ENCODE assay signal across 8 cellular contexts in the genomic region with DNA sequence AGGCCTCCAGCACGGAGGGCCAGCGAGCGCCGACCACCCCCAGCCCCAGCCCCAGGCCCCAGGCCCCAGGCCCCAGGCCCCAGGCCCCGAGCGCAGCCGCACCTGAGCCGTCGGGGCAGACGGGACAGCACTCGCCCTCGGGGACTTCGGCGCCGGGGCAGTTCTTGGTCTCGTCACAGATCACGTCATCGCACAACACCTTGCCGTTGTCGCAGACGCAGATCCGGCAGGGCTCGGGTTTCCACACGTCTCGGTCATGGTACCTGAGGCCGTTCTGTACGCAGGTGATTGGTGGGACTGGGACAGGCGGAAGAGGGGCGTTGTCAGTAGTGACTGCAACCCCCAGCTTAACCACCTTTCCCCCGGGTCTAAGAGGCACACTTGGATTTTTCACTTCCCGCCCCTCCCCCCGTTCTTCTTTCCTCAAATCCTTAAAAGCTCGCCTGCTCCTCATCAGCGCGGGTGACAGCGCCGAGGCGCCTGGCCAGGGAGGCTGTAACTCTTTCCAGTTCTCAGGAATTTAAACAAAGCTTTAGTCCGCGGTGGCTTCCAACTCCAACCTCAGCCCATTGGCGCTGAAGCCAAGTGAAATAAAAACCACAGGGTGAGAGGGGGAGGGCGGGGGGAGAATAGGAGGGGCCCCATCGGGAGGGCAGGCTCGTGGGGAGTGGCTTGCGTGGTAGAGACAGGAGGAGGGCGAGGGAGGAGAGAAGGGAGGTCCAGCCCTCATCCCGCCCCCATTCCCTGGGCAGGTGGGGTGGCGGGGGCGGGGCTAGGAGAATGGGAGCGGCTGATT. TPM values are rescaled to one million over a fixed set of nuclear protein-coding genes. Genes with fewer than 3 reads are reported as not detected.
DNase-seq lines count a peak whose midpoint lies in the region; ATAC-seq, FAIRE-seq and TF ChIP-seq lines count a peak whose summit lies in the region.

No MANE protein-coding gene starts in this region.

- H3K9ac ChIP-seq in H1 (replicated peaks in 1 of 4; ENCODE audit: extremely low read depth in 1 of 4, low read depth in 3 of 4, low read length in 3 of 4) (peak overlapping the region in 2 of 4 experiments; percentile 6 to 29; a peak in 1 of 7 replicates), mesendoderm (ENCODE audit: low read length) (peak overlapping the region; percentile 35)

- H2AK5ac ChIP-seq in H1 (ENCODE audit: low read depth, low read length) (no peak overlapping the region), mesendoderm (ENCODE audit: low read length) (no peak overlapping the region)

- H2BK15ac ChIP-seq in H1 (ENCODE audit: low read length) (no peak overlapping the region), mesendoderm (replicated peaks; ENCODE audit: low read depth) (no peak overlapping the region)

- no peak overlapping the region for H2BK120ac ChIP-seq in H1 (replicated peaks; ENCODE audit: low read depth, low read length)
- H2BK120ac ChIP-seq in mesendoderm (ENCODE audit: low read depth, low read length), result no peak overlapping the region

- H4K5ac ChIP-seq in H1 (ENCODE audit: insufficient read length, low read depth, low read length) (no peak overlapping the region), mesendoderm (ENCODE audit: low read length) (no peak overlapping the region)

- 5% methylated on average over 32 of the region's 50 CpGs; no CpG with 5 or more reads in 1 of the 2 experiments for WGBS in H1 (ENCODE audit: extremely low coverage in 1 of 2, insufficient coverage in 1 of 2, insufficient read length in 1 of 2, insufficient replicate concordance in 2 of 2, low coverage in 1 of 2, low lambda C conversion rate in 2 of 2, missing lambda C conversion rate in 1 of 2), 2 experiments
- no CpG with 5 or more reads among the region's 50 CpGs for WGBS in mesendoderm (ENCODE audit: extremely low coverage, insufficient coverage, low lambda C conversion rate)

- no peaks in the 10 kb centered on the region for H3K9me3 Mint-ChIP-seq in activated CD8-positive, alpha-beta T cell treated with anti-CD3 and anti-CD28 coated beads, Interleukin-2, amount 10 ng/mL, durations not matched to agents 7 days and 5 days (ENCODE audit: insufficient read depth)

- H3K4me2 ChIP-seq in DOHH2 (ENCODE audit: low read length), result peak overlapping the region; percentile 77
- H3K4me2 ChIP-seq in H1 (ENCODE audit: insufficient read depth in 1 of 2, low read depth in 2 of 2, low read length in 2 of 2), result peak overlapping the region; percentile 64 to 88
- peak overlapping the region; percentile 72 for H3K4me2 ChIP-seq in mesendoderm (ENCODE audit: low read length)

- peaks cover 16% of the 10 kb centered on the region for H3K4me1 ChIP-seq in DOHH2 (ENCODE audit: control insufficient read depth, low read length)
- peaks cover 0 to 5% (median 1%) of the 10 kb centered on the region in 4 experiments; a peak in 4 of 7 replicates for H3K4me1 ChIP-seq in H1 (replicated peaks in 1 of 4; ENCODE audit: control insufficient read depth in 3 of 4, insufficient read depth in 4 of 4, low read length in 3 of 4)
- H3K4me1 ChIP-seq in mesendoderm (ENCODE audit: control insufficient read depth, low read depth, low read length), result no peaks in the 10 kb centered on the region

- TF ChIP-seq EP300 in H1 (IDR thresholded peaks at IDR 0.05; ENCODE audit: borderline replicate concordance in 1 of 2, low read depth in 2 of 2, low read length in 2 of 2), result no peak

- H3K27ac ChIP-seq in DOHH2 (ENCODE audit: low read depth, low read length), result no peak overlapping the region
- no peak overlapping the region for H3K27ac ChIP-seq in H1 (ENCODE audit: low read depth, low read length)
- no peak overlapping the region for H3K27ac ChIP-seq in mesendoderm (ENCODE audit: low read depth, low read length)

- peak overlapping the region; percentile 70 for H3K4me3 Mint-ChIP-seq in activated CD8-positive, alpha-beta T cell treated with anti-CD3 and anti-CD28 coated beads, Interleukin-2, amount 10 ng/mL, durations not matched to agents 7 days and 5 days

- no peaks in the 10 kb centered on the region for H3K36me3 ChIP-seq in DOHH2 (ENCODE audit: control insufficient read depth, low read length)
- peaks cover 10 to 35% (median 20%) of the 10 kb centered on the region in 4 experiments for H3K36me3 ChIP-seq in H1 (ENCODE audit: control insufficient read depth in 2 of 4, insufficient read depth in 4 of 4, low read length in 3 of 4)
- no peaks in the 10 kb centered on the region for H3K36me3 ChIP-seq in mesendoderm (ENCODE audit: control insufficient read depth, insufficient read depth, low read length)

- ATAC-seq in HG02885 (IDR thresholded peaks at IDR 0.05; ENCODE audit: poor library complexity, unreplicated experiment) (peak; percentile 41), HG02678 (IDR thresholded peaks at IDR 0.05; ENCODE audit: unreplicated experiment) (no peak)
- peak; percentile 73 for ATAC-seq in activated CD8-positive, alpha-beta T cell treated with anti-CD3 and anti-CD28 coated beads, Interleukin-2, amount 10 ng/mL, durations not matched to agents 7 days and 5 days

- H3K79me2 ChIP-seq in DOHH2 (ENCODE audit: control insufficient read depth, low read length), result no peaks in the 10 kb centered on the region
- no peaks in the 10 kb centered on the region for H3K79me2 ChIP-seq in H1 (ENCODE audit: control insufficient read depth in 1 of 2, insufficient read depth in 2 of 2, low read length in 2 of 2)
- H3K79me2 ChIP-seq in mesendoderm (ENCODE audit: control insufficient read depth, insufficient read depth, low read length), result no peaks in the 10 kb centered on the region

- TF ChIP-seq CTCF in DOHH2 (IDR thresholded peaks at IDR 0.05; ENCODE audit: low read depth, low read length, poor library complexity, severe bottlenecking) (no peak), H1 (IDR thresholded peaks at IDR 0.05; ENCODE audit: control extremely low read depth in 1 of 3, insufficient read depth in 1 of 3, low read depth in 1 of 3, low read length in 3 of 3) (no peak)

- CTCF ChIA-PET in activated CD8-positive, alpha-beta T cell treated with anti-CD3 and anti-CD28 coated beads, Interleukin-2, amount 10 ng/mL, durations not matched to agents 7 days and 5 days (lab: Charles Lee), result interaction anchor here (0.6 to 6.0 kb wide), 51 partner anchors 10 to 280 kb away, joined by 3 to 191 read pairs (median 5); partner anchors contain the start of genes LRRC59, PDK2, SAMD14 and TMEM92
- CTCF ChIA-PET in H1 (lab: Charles Lee; ENCODE audit: partially characterized antibody), result interaction anchor here (0.6 to 24.4 kb wide), 45 partner anchors 9 to 996 kb away, joined by 3 to 1349 read pairs (median 4); partner anchors contain the start of genes LRRC59, SGCA and TMEM92

- H3K27ac Mint-ChIP-seq in activated CD8-positive, alpha-beta T cell treated with anti-CD3 and anti-CD28 coated beads, Interleukin-2, amount 10 ng/mL, durations not matched to agents 7 days and 5 days, result no peak overlapping the region

- TF ChIP-seq POLR2A in H1 (IDR thresholded peaks at IDR 0.05; ENCODE audit: control extremely low read depth in 1 of 2, low read depth in 2 of 2, low read length in 2 of 2), result 0 out of 3 replicates have a peak, but pooled peaks of 1 of the 2 experiments have one; percentile 31

- H2BK5ac ChIP-seq in H1 (ENCODE audit: low read depth, low read length) (no peak overlapping the region), mesendoderm (ENCODE audit: low read length) (no peak overlapping the region)

- no peaks in the 10 kb centered on the region for H3K9me3 ChIP-seq in DOHH2 (ENCODE audit: control insufficient read depth, insufficient read depth, low read length)
- no peaks in the 10 kb centered on the region for H3K9me3 ChIP-seq in H1 (ENCODE audit: insufficient read depth in 2 of 2, low read depth in 1 of 2, low read length in 1 of 2)

- H3K27me3 Mint-ChIP-seq in activated CD8-positive, alpha-beta T cell treated with anti-CD3 and anti-CD28 coated beads, Interleukin-2, amount 10 ng/mL, durations not matched to agents 7 days and 5 days (ENCODE audit: low read depth), result peaks cover 34% of the 10 kb centered on the region

- peaks cover 20% of the 10 kb centered on the region for H3K4me1 Mint-ChIP-seq in activated CD8-positive, alpha-beta T cell treated with anti-CD3 and anti-CD28 coated beads, Interleukin-2, amount 10 ng/mL, durations not matched to agents 7 days and 5 days (ENCODE audit: low read depth)

- peak overlapping the region; percentile 15; the same call in 1 of the 2 replicates for H4K8ac ChIP-seq in H1 (ENCODE audit: extremely low read depth, insufficient read depth, low read length)
- H4K8ac ChIP-seq in mesendoderm (ENCODE audit: low read depth, low read length), result no peak overlapping the region

- TF ChIP-seq RAD21 in H1 (IDR thresholded peaks at IDR 0.05 in 1 of 2, conservative IDR thresholded peaks at IDR 0.05 in 1 of 2; ENCODE audit: low read depth in 2 of 2, low read length in 2 of 2), result no peak

- no peaks in the 10 kb centered on the region for H3K79me1 ChIP-seq in H1 (ENCODE audit: low read depth, low read length)
- no peaks in the 10 kb centered on the region for H3K79me1 ChIP-seq in mesendoderm (ENCODE audit: low read length)

- no peak overlapping the region for H4K91ac ChIP-seq in H1 (replicated peaks; ENCODE audit: insufficient read length, low read length)

- DNase-seq in NCI-H524 (lab: John Stamatoyannopoulos, UW) (peak; percentile 60 to 73), H1 (ENCODE audit: low read depth in 1 of 2, low spot score in 2 of 2) (peak in 1 of 2 experiments; percentile 80), mesendoderm (peak; percentile 95)
- DNase-seq in activated CD8-positive, alpha-beta T cell treated with anti-CD3 and anti-CD28 coated beads, Interleukin-2, amount 10 ng/mL, durations not matched to agents 7 days and 5 days, result peak; percentile 80
- DNase-seq in stimulated activated CD8-positive, alpha-beta memory T cell treated with anti-CD3 and anti-CD28 coated beads, Interleukin-15, amount 100 ng/mL, for 24 hours (ENCODE audit: low read depth), result peak; percentile 13

- no peak overlapping the region for H3K18ac ChIP-seq in H1 (ENCODE audit: extremely low read depth, low read length)
- H3K18ac ChIP-seq in mesendoderm (ENCODE audit: low read length), result no peak overlapping the region

- H4K20me1 ChIP-seq in DOHH2 (ENCODE audit: control insufficient read depth, insufficient read depth, low read depth, low read length) (no peaks in the 10 kb centered on the region), H1 (replicated peaks in 1 of 2; ENCODE audit: control insufficient read depth in 1 of 2, insufficient read depth in 2 of 2, low read length in 2 of 2) (peaks cover 0 to 4% of the 10 kb centered on the region in 2 experiments)

- H3K23ac ChIP-seq in H1 (ENCODE audit: insufficient read length) (no peak overlapping the region), mesendoderm (ENCODE audit: low read length) (no peak overlapping the region)

- H3K56ac ChIP-seq in H1 (replicated peaks; ENCODE audit: insufficient read length, low read depth, low read length) (no peak overlapping the region), mesendoderm (ENCODE audit: low read length) (peak overlapping the region; percentile 61)

- no peaks in the 10 kb centered on the region for H3K36me3 Mint-ChIP-seq in activated CD8-positive, alpha-beta T cell treated with anti-CD3 and anti-CD28 coated beads, Interleukin-2, amount 10 ng/mL, durations not matched to agents 7 days and 5 days (ENCODE audit: low read depth)

- no peak overlapping the region for H2AFZ ChIP-seq in H1 (ENCODE audit: low read length)

- no peak overlapping the region for H3K14ac ChIP-seq in H1 (ENCODE audit: insufficient read length)

- no peaks in the 10 kb centered on the region for H3F3A ChIP-seq in DOHH2 (ENCODE audit: control insufficient read depth, insufficient read depth)

- POLR2A ChIA-PET in activated CD8-positive, alpha-beta T cell treated with anti-CD3 and anti-CD28 coated beads, Interleukin-2, amount 10 ng/mL, durations not matched to agents 7 days and 5 days (lab: Charles Lee), result no interaction called here
- POLR2A ChIA-PET in H1 (lab: Charles Lee; ENCODE audit: partially characterized antibody), result interaction anchor here (0.8 to 4.5 kb wide), 14 partner anchors 11 to 162 kb away, joined by 3 to 22 read pairs (median 6); partner anchors contain the start of gene TMEM92

- FAIRE-seq in H1 (lab: Jason Lieb, UNC), result no peak

- H3K27me3 ChIP-seq in DOHH2 (ENCODE audit: control insufficient read depth, low read length) (peaks cover 58% of the 10 kb centered on the region), H1 (replicated peaks in 1 of 4; ENCODE audit: control insufficient read depth in 3 of 4, extremely low read depth in 1 of 4, insufficient read depth in 3 of 4, low read length in 3 of 4) (peaks cover 0 to 21% (median 10%) of the 10 kb centered on the region in 4 experiments; a peak in 5 of 7 replicates), mesendoderm (ENCODE audit: insufficient read depth, low read length, poor library complexity) (peaks cover 3% of the 10 kb centered on the region)

- no peak overlapping the region for H2BK12ac ChIP-seq in H1 (ENCODE audit: low read depth, low read length)

- H3K9me2 ChIP-seq in DOHH2 (replicated peaks; ENCODE audit: control insufficient read depth, low read length), result no peaks in the 10 kb centered on the region

- H3K4me3 ChIP-seq in DOHH2 (ENCODE audit: low read length), result peak overlapping the region; percentile 69
- peak overlapping the region; percentile 49 to 72 (median 60) for H3K4me3 ChIP-seq in H1 (ENCODE audit: extremely low read depth in 1 of 4, insufficient read depth in 2 of 4, low read depth in 3 of 4, low read length in 4 of 4)
- H3K4me3 ChIP-seq in mesendoderm (ENCODE audit: low read length), result no peak overlapping the region

- H2BK20ac ChIP-seq in H1 (ENCODE audit: low read length), result no peak overlapping the region

- H3K4ac ChIP-seq in H1 (replicated peaks; ENCODE audit: insufficient read length, low read depth, low read length) (no peak overlapping the region), mesendoderm (ENCODE audit: low read depth, low read length) (no peak overlapping the region)

- H3K23me2 ChIP-seq in H1 (ENCODE audit: low read depth, low read length), result peaks cover 11% of the 10 kb centered on the region; the same call in 1 of the 2 replicates

RNA-seq across cellular contexts. Expression of gene COL1A1, which starts 1.6 kb away (rescaled TPM):
- under 1 TPM; 0.18 to 0.26 TPM for total RNA-seq in activated CD8-positive, alpha-beta T cell treated with anti-CD3 and anti-CD28 coated beads, Interleukin-2, amount 10 ng/mL, durations not matched to agents 7 days and 5 days
- total RNA-seq in H1 (2021; fragmentation: NEBNext Ultra II Directional; extraction: Animal tissue kit (Norgen Biotek cat#: 25700)), result 80.4 and 88.1 TPM in 2 replicates
- 14.1 and 27.3 TPM in 2 replicates for polyA plus RNA-seq in H1 (2011; rRNA removed)
- 9.3 TPM for polyA plus RNA-seq in H1 (2011; cell fraction: cytosol; rRNA removed)
- 112 TPM for polyA plus RNA-seq in H1 (2011; cell fraction: nucleus; rRNA removed)
- 59.0 to 109 TPM (median 93.2 TPM) in 4 replicates for polyA plus RNA-seq in H1 (2012, experiment 1 of 2)
- 56.3 TPM for polyA plus RNA-seq in H1 (2012, experiment 2 of 2)
- 109 TPM for polyA plus RNA-seq in H1 (2013, experiment 1 of 2)
- 85.3 TPM for polyA plus RNA-seq in H1 (2013, experiment 2 of 2)
- 50.2 and 51.4 TPM in 2 replicates for polyA minus RNA-seq in H1 (2011; rRNA and poly(A)+ RNA removed)
- 33.6 TPM for polyA minus RNA-seq in H1 (2011; cell fraction: cytosol; rRNA and poly(A)+ RNA removed)
- polyA minus RNA-seq in H1 (2011; cell fraction: nucleus; rRNA and poly(A)+ RNA removed), result 122 TPM
- polyA plus RNA-seq in mesendoderm (2013, experiment 1 of 2), result 14.5 TPM
- 15.0 TPM for polyA plus RNA-seq in mesendoderm (2013, experiment 2 of 2)

RNA-seq across cellular contexts. Expression of gene SGCA, which starts 34.0 kb away (rescaled TPM):
- total RNA-seq in activated CD8-positive, alpha-beta T cell treated with anti-CD3 and anti-CD28 coated beads, Interleukin-2, amount 10 ng/mL, durations not matched to agents 7 days and 5 days, result not detected
- total RNA-seq in H1 (2021; fragmentation: NEBNext Ultra II Directional; extraction: Animal tissue kit (Norgen Biotek cat#: 25700)), result not detected in 2 replicates
- polyA plus RNA-seq in H1 (2011; rRNA removed), result 0.12 and 0.36 TPM in 2 replicates
- 0.18 TPM for polyA plus RNA-seq in H1 (2011; cell fraction: cytosol; rRNA removed)
- 0.27 TPM for polyA plus RNA-seq in H1 (2011; cell fraction: nucleus; rRNA removed)
- polyA plus RNA-seq in H1 (2012, experiment 1 of 2), result 0.31 to 0.65 TPM in 2 of 4 replicates, not detected in the others
- polyA plus RNA-seq in H1 (2012, experiment 2 of 2), result 0.43 TPM
- 0.36 TPM for polyA plus RNA-seq in H1 (2013, experiment 1 of 2)
- polyA plus RNA-seq in H1 (2013, experiment 2 of 2), result 0.33 TPM
- not detected in 2 replicates for polyA minus RNA-seq in H1 (2011; rRNA and poly(A)+ RNA removed)
- not detected for polyA minus RNA-seq in H1 (2011; cell fraction: cytosol; rRNA and poly(A)+ RNA removed)
- polyA minus RNA-seq in H1 (2011; cell fraction: nucleus; rRNA and poly(A)+ RNA removed), result not detected
- 0.07 TPM for polyA plus RNA-seq in mesendoderm (2013, experiment 1 of 2)
- 0.13 TPM for polyA plus RNA-seq in mesendoderm (2013, experiment 2 of 2)

RNA-seq across cellular contexts. Expression of gene PPP1R9B, which starts 49.4 kb away (rescaled TPM):
- total RNA-seq in activated CD8-positive, alpha-beta T cell treated with anti-CD3 and anti-CD28 coated beads, Interleukin-2, amount 10 ng/mL, durations not matched to agents 7 days and 5 days, result 100 to 1,000 TPM; 113 to 115 TPM
- total RNA-seq in H1 (2021; fragmentation: NEBNext Ultra II Directional; extraction: Animal tissue kit (Norgen Biotek cat#: 25700)), result 13.1 and 14.1 TPM in 2 replicates
- polyA plus RNA-seq in H1 (2011; rRNA removed), result 5.2 and 6.1 TPM in 2 replicates
- 6.2 TPM for polyA plus RNA-seq in H1 (2011; cell fraction: cytosol; rRNA removed)
- polyA plus RNA-seq in H1 (2011; cell fraction: nucleus; rRNA removed), result 11.6 TPM
- 13.3 to 16.7 TPM (median 15.0 TPM) in 4 replicates for polyA plus RNA-seq in H1 (2012, experiment 1 of 2)
- polyA plus RNA-seq in H1 (2012, experiment 2 of 2), result 9.9 TPM
- polyA plus RNA-seq in H1 (2013, experiment 1 of 2), result 6.4 TPM
- polyA plus RNA-seq in H1 (2013, experiment 2 of 2), result 6.6 TPM
- 3.9 and 6.5 TPM in 2 replicates for polyA minus RNA-seq in H1 (2011; rRNA and poly(A)+ RNA removed)
- 7.4 TPM for polyA minus RNA-seq in H1 (2011; cell fraction: cytosol; rRNA and poly(A)+ RNA removed)
- polyA minus RNA-seq in H1 (2011; cell fraction: nucleus; rRNA and poly(A)+ RNA removed), result 6.0 TPM
- polyA plus RNA-seq in mesendoderm (2013, experiment 1 of 2), result 2.9 TPM
- 2.9 TPM for polyA plus RNA-seq in mesendoderm (2013, experiment 2 of 2)

Comparison
In these comparisons a context has a peak if more than half of its experiments do, and no peak if none do; other contexts are left out.
1. RNA of gene COL1A1, which starts 1.6 kb away (total RNA-seq): 80.4 to 88.1 TPM in H1; 0.18 to 0.26 TPM in activated CD8-positive, alpha-beta T cell treated with anti-CD3 and anti-CD28 coated beads, Interleukin-2, amount 10 ng/mL, durations not matched to agents 7 days and 5 days; every median in the first group is over 10 times any median in the second.
2. Peak in every context shown above with its lines, with median percentiles within 50 percentile points of each other: H3K4me2 ChIP-seq.